ENCODE assay signal across 8 cellular contexts in genomic region chr12:51269174-51270066, GRCh38. TPM values are rescaled to one million over a fixed set of nuclear protein-coding genes. Genes with fewer than 3 reads are reported as not detected.
DNase-seq lines count a peak whose midpoint lies in the region; ATAC-seq, FAIRE-seq and TF ChIP-seq lines count a peak whose summit lies in the region.

No MANE protein-coding gene starts in this region.

- DNase-seq in CD8-positive, alpha-beta T cell: peak; percentile 15 to 80 (median 60)
- DNase-seq in LNCaP clone FGC (ENCODE audit: low read depth): no peak
- peak; percentile 59 to 63 for DNase-seq in activated CD4-positive, alpha-beta T cell treated with anti-CD3 and anti-CD28 coated beads, Interleukin-2, amount 50 U/mL, for 4 hours
- peak; percentile 47 to 87 for DNase-seq in H1 (ENCODE audit: low read depth in 1 of 2, low spot score in 2 of 2)
- peak; percentile 70 for DNase-seq in stimulated activated naive CD8-positive, alpha-beta T cell treated with anti-CD3 and anti-CD28 coated beads, Interleukin-15, Interleukin-2, amounts not matched to agents 100 U/mL and 50 U/mL, for 24 hours
- DNase-seq in middle frontal gyrus (ENCODE audit: extremely low spot score, low spot score): no peak

- peak overlapping the region; percentile 88 for H2BK12ac ChIP-seq in H1 (ENCODE audit: low read depth, low read length)

- H3K4me2 ChIP-seq in H1 (ENCODE audit: insufficient read depth in 1 of 2, low read depth in 2 of 2, low read length in 2 of 2): peak overlapping the region; percentile 58 to 76

- peak overlapping the region; percentile 39; the same call in 1 of the 2 replicates for H2BK5ac ChIP-seq in H1 (ENCODE audit: low read depth, low read length)

- H3K36me3 ChIP-seq in CD8-positive, alpha-beta T cell (ENCODE audit: insufficient read depth, low read length): no peaks in the 10 kb centered on the region
- no peaks in the 10 kb centered on the region for H3K36me3 ChIP-seq in H1 (ENCODE audit: control insufficient read depth in 2 of 4, insufficient read depth in 4 of 4, low read length in 3 of 4)
- no peaks in the 10 kb centered on the region for H3K36me3 ChIP-seq in mucosa of rectum (ENCODE audit: control insufficient read depth in 2 of 2, insufficient read depth in 2 of 2, low read length in 2 of 2)

- H3K79me2 ChIP-seq in H1 (ENCODE audit: control insufficient read depth in 1 of 2, insufficient read depth in 2 of 2, low read length in 2 of 2): no peaks in the 10 kb centered on the region

- H2BK15ac ChIP-seq in H1 (ENCODE audit: low read length): peak overlapping the region; percentile 72

- ATAC-seq in CD8-positive, alpha-beta T cell: peak; percentile 60
- peak; percentile 26 for ATAC-seq in GM21526 (IDR thresholded peaks at IDR 0.05; ENCODE audit: low FRiP score, unreplicated experiment)
- ATAC-seq in stimulated activated naive CD8-positive, alpha-beta T cell treated with anti-CD3 and anti-CD28 coated beads, Interleukin-15, Interleukin-2, amounts not matched to agents 100 U/mL and 50 U/mL, for 24 hours: peak; percentile 64

- H2BK120ac ChIP-seq in H1 (replicated peaks; ENCODE audit: low read depth, low read length): no peak overlapping the region

- H3K27me3 ChIP-seq in CD8-positive, alpha-beta T cell (ENCODE audit: insufficient read depth, low read length): no peaks in the 10 kb centered on the region
- H3K27me3 ChIP-seq in H1 (replicated peaks in 1 of 4; ENCODE audit: control insufficient read depth in 3 of 4, extremely low read depth in 1 of 4, insufficient read depth in 3 of 4, low read length in 3 of 4) (peaks cover 0 to 11% (median 8%) of the 10 kb centered on the region in 4 experiments; a peak in 6 of 7 replicates), mucosa of rectum (ENCODE audit: control insufficient read depth in 2 of 2, insufficient read depth in 2 of 2, low read length in 2 of 2) (no peaks in the 10 kb centered on the region)

- peak overlapping the region; percentile 88 for H3K4me3 Mint-ChIP-seq in CD8-positive, alpha-beta T cell

- H3K14ac ChIP-seq in H1 (ENCODE audit: insufficient read length): no peak overlapping the region

- no peak for TF ChIP-seq EP300 in H1 (IDR thresholded peaks at IDR 0.05; ENCODE audit: borderline replicate concordance in 1 of 2, low read depth in 2 of 2, low read length in 2 of 2)

- no peak overlapping the region for H4K8ac ChIP-seq in H1 (ENCODE audit: extremely low read depth, insufficient read depth, low read length)

- peak; percentile 27 for TF ChIP-seq CTCF in CD8-positive, alpha-beta T cell (IDR thresholded peaks at IDR 0.05)
- TF ChIP-seq CTCF in LNCaP clone FGC (IDR thresholded peaks at IDR 0.05; ENCODE audit: control insufficient read depth, extremely low read depth, insufficient read depth) (peak; percentile 26; the same call in 1 of the 2 replicates), H1 (IDR thresholded peaks at IDR 0.05; ENCODE audit: control extremely low read depth in 1 of 3, insufficient read depth in 1 of 3, low read depth in 1 of 3, low read length in 3 of 3) (peak; percentile 66 to 91 (median 77))

- peak overlapping the region; percentile 72; the same call in 1 of the 2 replicates for H2AFZ ChIP-seq in H1 (ENCODE audit: low read length)

- FAIRE-seq in H1 (lab: Jason Lieb, UNC): no peak

- peak overlapping the region; percentile 84 for H3K27ac Mint-ChIP-seq in CD8-positive, alpha-beta T cell

- no peaks in the 10 kb centered on the region for H4K20me1 ChIP-seq in H1 (replicated peaks in 1 of 2; ENCODE audit: control insufficient read depth in 1 of 2, insufficient read depth in 2 of 2, low read length in 2 of 2)

- H3K4me1 Mint-ChIP-seq in CD8-positive, alpha-beta T cell (ENCODE audit: low read depth): peaks cover 28% of the 10 kb centered on the region

- H3K56ac ChIP-seq in H1 (replicated peaks; ENCODE audit: insufficient read length, low read depth, low read length): no peak overlapping the region

- H3K4me1 ChIP-seq in CD8-positive, alpha-beta T cell (ENCODE audit: insufficient read depth, low read length): peaks cover 16% of the 10 kb centered on the region
- peaks cover 0 to 6% (median 2%) of the 10 kb centered on the region in 4 experiments; a peak in 5 of 7 replicates for H3K4me1 ChIP-seq in H1 (replicated peaks in 1 of 4; ENCODE audit: control insufficient read depth in 3 of 4, insufficient read depth in 4 of 4, low read length in 3 of 4)
- H3K4me1 ChIP-seq in mucosa of rectum (ENCODE audit: control insufficient read depth in 2 of 2, insufficient read depth in 2 of 2, low read length in 2 of 2): peaks cover 6 to 20% of the 10 kb centered on the region in 2 donors

- H3K18ac ChIP-seq in H1 (ENCODE audit: extremely low read depth, low read length): peak overlapping the region; percentile 78

- peak overlapping the region; percentile 42 for H3K27ac ChIP-seq in CD8-positive, alpha-beta T cell (ENCODE audit: low read depth, low read length)
- H3K27ac ChIP-seq in H1 (ENCODE audit: low read depth, low read length) (no peak overlapping the region), mucosa of rectum (ENCODE audit: low read depth in 2 of 2, low read length in 2 of 2) (peak overlapping the region; percentile 93 to 95)

- no peaks in the 10 kb centered on the region for H3K9me3 ChIP-seq in CD8-positive, alpha-beta T cell (ENCODE audit: low read length)
- H3K9me3 ChIP-seq in H1 (ENCODE audit: insufficient read depth in 2 of 2, low read depth in 1 of 2, low read length in 1 of 2) (no peaks in the 10 kb centered on the region), mucosa of rectum (ENCODE audit: control insufficient read depth in 2 of 2, low read length in 2 of 2) (no peaks in the 10 kb centered on the region)

- H3K36me3 Mint-ChIP-seq in CD8-positive, alpha-beta T cell: peaks cover 8% of the 10 kb centered on the region

- H4K5ac ChIP-seq in H1 (ENCODE audit: insufficient read length, low read depth, low read length): no peak overlapping the region

- 0 out of 3 replicates have a peak, but pooled peaks of 1 of the 2 experiments have one; percentile 26 for TF ChIP-seq POLR2A in H1 (IDR thresholded peaks at IDR 0.05; ENCODE audit: control extremely low read depth in 1 of 2, low read depth in 2 of 2, low read length in 2 of 2)

- no peaks in the 10 kb centered on the region for H3K9me3 Mint-ChIP-seq in CD8-positive, alpha-beta T cell

- peak overlapping the region; percentile 54 for H3K4me3 ChIP-seq in CD8-positive, alpha-beta T cell (ENCODE audit: low read depth, low read length)
- H3K4me3 ChIP-seq in LNCaP clone FGC (ENCODE audit: low read depth, low read length) (peak overlapping the region; percentile 51), H1 (ENCODE audit: extremely low read depth in 1 of 4, insufficient read depth in 2 of 4, low read depth in 3 of 4, low read length in 4 of 4) (peak overlapping the region; percentile 42 to 84 (median 62)), mucosa of rectum (ENCODE audit: low read length in 2 of 2) (peak overlapping the region; percentile 77 to 83)

- peak; percentile 82 to 91 for TF ChIP-seq RAD21 in H1 (IDR thresholded peaks at IDR 0.05 in 1 of 2, conservative IDR thresholded peaks at IDR 0.05 in 1 of 2; ENCODE audit: low read depth in 2 of 2, low read length in 2 of 2)

- CTCF ChIA-PET in CD8-positive, alpha-beta T cell (lab: Charles Lee): interaction anchor here (0.6 to 5.8 kb wide), 14 partner anchors 22 to 222 kb away, joined by 3 to 89 read pairs (median 4); partner anchors contain the start of gene BIN2
- CTCF ChIA-PET in H1 (lab: Charles Lee; ENCODE audit: partially characterized antibody): interaction anchor here (0.6 to 7.7 kb wide), 12 partner anchors 20 to 182 kb away, joined by 3 to 111 read pairs (median 4); no protein-coding TSS in a partner anchor

- no peak overlapping the region; the same call in 1 of the 2 replicates for H2AK5ac ChIP-seq in H1 (ENCODE audit: low read depth, low read length)

- WGBS in H1 (ENCODE audit: extremely low coverage in 1 of 2, insufficient coverage in 1 of 2, insufficient read length in 1 of 2, insufficient replicate concordance in 2 of 2, low coverage in 1 of 2, low lambda C conversion rate in 2 of 2, missing lambda C conversion rate in 1 of 2), 2 experiments: 17% methylated on average over 28 of the region's 59 CpGs; no CpG with 5 or more reads in 1 of the 2 experiments

- no peaks in the 10 kb centered on the region for H3K27me3 Mint-ChIP-seq in CD8-positive, alpha-beta T cell (ENCODE audit: low read depth)

- peaks cover 5% of the 10 kb centered on the region; the same call in 1 of the 2 replicates for H3K23me2 ChIP-seq in H1 (ENCODE audit: low read depth, low read length)

- H3K23ac ChIP-seq in H1 (ENCODE audit: insufficient read length): no peak overlapping the region

- no peak overlapping the region for H3K4ac ChIP-seq in H1 (replicated peaks; ENCODE audit: insufficient read length, low read depth, low read length)

- no peak overlapping the region for H4K91ac ChIP-seq in H1 (replicated peaks; ENCODE audit: insufficient read length, low read length)

- peak overlapping the region in 2 of 4 experiments; percentile 54 to 69; a peak in 3 of 7 replicates for H3K9ac ChIP-seq in H1 (replicated peaks in 1 of 4; ENCODE audit: extremely low read depth in 1 of 4, low read depth in 3 of 4, low read length in 3 of 4)
- peak overlapping the region; percentile 74 to 81 for H3K9ac ChIP-seq in mucosa of rectum (ENCODE audit: low read depth in 1 of 2, low read length in 2 of 2)

- 0 out of 2 replicates have a peak overlapping the region, but pooled peaks have one; percentile 32 for H2BK20ac ChIP-seq in H1 (ENCODE audit: low read length)

- intact Hi-C loops in CD8-positive, alpha-beta T cell (cut with DNase I, micrococcal nuclease): loop anchor here (1.0 to 10.0 kb wide), 8 partner anchors 31 to 265 kb away; partner anchors contain the start of genes BIN2 (in 1 of the 2), DAZAP2 (in 1 of the 2), LETMD1 (in 1 of the 2) and POU6F1 (in 1 of the 2)

- POLR2A ChIA-PET in CD8-positive, alpha-beta T cell (lab: Charles Lee): interaction anchor here (0.6 to 2.0 kb wide), 11 partner anchors 12 to 72 kb away, joined by 3 to 7 read pairs (median 4); partner anchors contain the start of genes BIN2, DAZAP2 and POU6F1
- POLR2A ChIA-PET in H1 (lab: Charles Lee; ENCODE audit: partially characterized antibody): interaction anchor here (0.7 to 2.5 kb wide), 14 partner anchors 9 to 186 kb away, joined by 3 to 10 read pairs (median 4); partner anchors contain the start of genes CELA1, CSRNP2, DAZAP2 and GALNT6

- H3K79me1 ChIP-seq in H1 (ENCODE audit: low read depth, low read length): no peaks in the 10 kb centered on the region

RNA-seq across cellular contexts. Expression of gene SMAGP, which starts 0.8 kb away (rescaled TPM):
- 1 to 10 TPM; 1.9 to 2.3 TPM for total RNA-seq in CD8-positive, alpha-beta T cell
- 9.2 and 9.4 TPM in 2 replicates for total RNA-seq in H1 (2021; fragmentation: NEBNext Ultra II Directional; extraction: Animal tissue kit (Norgen Biotek cat#: 25700))
- polyA plus RNA-seq in H1 (2011; rRNA removed): 12.7 and 13.9 TPM in 2 replicates
- polyA plus RNA-seq in H1 (2011; cell fraction: cytosol; rRNA removed): 12.9 TPM
- 8.2 TPM for polyA plus RNA-seq in H1 (2011; cell fraction: nucleus; rRNA removed)
- 9.5 to 11.2 TPM (median 10.4 TPM) in 4 replicates for polyA plus RNA-seq in H1 (2012, experiment 1 of 2)
- 11.1 TPM for polyA plus RNA-seq in H1 (2012, experiment 2 of 2)
- 10.1 TPM for polyA plus RNA-seq in H1 (2013, experiment 1 of 2)
- 11.8 TPM for polyA plus RNA-seq in H1 (2013, experiment 2 of 2)
- polyA minus RNA-seq in H1 (2011; rRNA and poly(A)+ RNA removed): 9.9 and 12.0 TPM in 2 replicates
- polyA minus RNA-seq in H1 (2011; cell fraction: cytosol; rRNA and poly(A)+ RNA removed): 3.4 TPM
- 5.0 TPM for polyA minus RNA-seq in H1 (2011; cell fraction: nucleus; rRNA and poly(A)+ RNA removed)

RNA-seq across cellular contexts. Expression of gene DAZAP2, which starts 30.8 kb away (rescaled TPM):
- total RNA-seq in CD8-positive, alpha-beta T cell: 100 to 1,000 TPM; 340 to 343 TPM
- total RNA-seq in H1 (2021; fragmentation: NEBNext Ultra II Directional; extraction: Animal tissue kit (Norgen Biotek cat#: 25700)): 24.9 and 27.1 TPM in 2 replicates
- 64.7 and 77.2 TPM in 2 replicates for polyA plus RNA-seq in H1 (2011; rRNA removed)
- 69.2 TPM for polyA plus RNA-seq in H1 (2011; cell fraction: cytosol; rRNA removed)
- polyA plus RNA-seq in H1 (2011; cell fraction: nucleus; rRNA removed): 73.7 TPM
- polyA plus RNA-seq in H1 (2012, experiment 1 of 2): 29.7 to 51.3 TPM (median 45.2 TPM) in 4 replicates
- 16.9 TPM for polyA plus RNA-seq in H1 (2012, experiment 2 of 2)
- polyA plus RNA-seq in H1 (2013, experiment 1 of 2): 35.8 TPM
- polyA plus RNA-seq in H1 (2013, experiment 2 of 2): 33.0 TPM
- 63.7 and 86.0 TPM in 2 replicates for polyA minus RNA-seq in H1 (2011; rRNA and poly(A)+ RNA removed)
- 24.7 TPM for polyA minus RNA-seq in H1 (2011; cell fraction: cytosol; rRNA and poly(A)+ RNA removed)
- polyA minus RNA-seq in H1 (2011; cell fraction: nucleus; rRNA and poly(A)+ RNA removed): 33.1 TPM

RNA-seq across cellular contexts. Expression of gene POU6F1, which starts 51.6 kb away (rescaled TPM):
- 10 to 100 TPM; 21.2 to 21.4 TPM for total RNA-seq in CD8-positive, alpha-beta T cell
- 6.8 and 8.7 TPM in 2 replicates for total RNA-seq in H1 (2021; fragmentation: NEBNext Ultra II Directional; extraction: Animal tissue kit (Norgen Biotek cat#: 25700))
- polyA plus RNA-seq in H1 (2011; rRNA removed): 5.6 and 7.5 TPM in 2 replicates
- polyA plus RNA-seq in H1 (2011; cell fraction: cytosol; rRNA removed): 3.4 TPM
- 12.0 TPM for polyA plus RNA-seq in H1 (2011; cell fraction: nucleus; rRNA removed)
- 6.5 to 7.3 TPM (median 7.1 TPM) in 4 replicates for polyA plus RNA-seq in H1 (2012, experiment 1 of 2)
- polyA plus RNA-seq in H1 (2012, experiment 2 of 2): 21.5 TPM
- 4.2 TPM for polyA plus RNA-seq in H1 (2013, experiment 1 of 2)
- 3.8 TPM for polyA plus RNA-seq in H1 (2013, experiment 2 of 2)
- 3.5 and 5.5 TPM in 2 replicates for polyA minus RNA-seq in H1 (2011; rRNA and poly(A)+ RNA removed)
- polyA minus RNA-seq in H1 (2011; cell fraction: cytosol; rRNA and poly(A)+ RNA removed): 7.0 TPM
- 7.0 TPM for polyA minus RNA-seq in H1 (2011; cell fraction: nucleus; rRNA and poly(A)+ RNA removed)

RNA-seq across cellular contexts. Expression of gene BIN2, which starts 54.6 kb away (rescaled TPM):
- 100 to 1,000 TPM; 115 to 125 TPM for total RNA-seq in CD8-positive, alpha-beta T cell
- total RNA-seq in H1 (2021; fragmentation: NEBNext Ultra II Directional; extraction: Animal tissue kit (Norgen Biotek cat#: 25700)): not detected in 2 replicates
- 0.05 TPM in 1 of 2 replicates, not detected in the other for polyA plus RNA-seq in H1 (2011; rRNA removed)
- polyA plus RNA-seq in H1 (2011; cell fraction: cytosol; rRNA removed): 0.08 TPM
- not detected for polyA plus RNA-seq in H1 (2011; cell fraction: nucleus; rRNA removed)
- polyA plus RNA-seq in H1 (2012, experiment 1 of 2): 0.13 TPM in 1 of 4 replicates, not detected in the others
- not detected for polyA plus RNA-seq in H1 (2012, experiment 2 of 2)
- polyA plus RNA-seq in H1 (2013, experiment 1 of 2): 0.04 TPM
- 0.07 TPM for polyA plus RNA-seq in H1 (2013, experiment 2 of 2)
- 0.24 TPM in 1 of 2 replicates, not detected in the other for polyA minus RNA-seq in H1 (2011; rRNA and poly(A)+ RNA removed)
- not detected for polyA minus RNA-seq in H1 (2011; cell fraction: cytosol; rRNA and poly(A)+ RNA removed)
- not detected for polyA minus RNA-seq in H1 (2011; cell fraction: nucleus; rRNA and poly(A)+ RNA removed)

Comparison
In these comparisons a context has a peak if more than half of its experiments do, and no peak if none do; other contexts are left out.
1. DNase-seq: peak in CD8-positive, alpha-beta T cell (7 of 7), activated CD4-positive, alpha-beta T cell treated with anti-CD3 and anti-CD28 coated beads, Interleukin-2, amount 50 U/mL, for 4 hours (2 of 2), H1 (2 of 2) and stimulated activated naive CD8-positive, alpha-beta T cell treated with anti-CD3 and anti-CD28 coated beads, Interleukin-15, Interleukin-2, amounts not matched to agents 100 U/mL and 50 U/mL, for 24 hours (single experiment); none in LNCaP clone FGC (single experiment) and middle frontal gyrus (single experiment).
2. CTCF ChIP-seq: peak in every context shown above with its lines; median percentile 77 in H1; 27 in CD8-positive, alpha-beta T cell; 26 in LNCaP clone FGC.
3. RNA of gene DAZAP2, which starts 30.8 kb away (total RNA-seq): 340 to 343 TPM in CD8-positive, alpha-beta T cell; 24.9 to 27.1 TPM in H1; every median in the first group is over 10 times any median in the second.
4. Peak in every context shown above with its lines, with median percentiles within 50 percentile points of each other: ATAC-seq and H3K4me3 ChIP-seq.